In genomic region chr17:66655861-66656260, GRCh38 we compare ENCODE assay signal across 1 cellular context.
TF ChIP-seq lines count a peak whose summit lies in the region.

No MANE protein-coding gene starts in this region.

TF ChIP-seq in K562, 482 proteins besides CTCF, POLR2A, EP300 and RAD21 (continued from another document):
- TF ChIP-seq HOMEZ (CRISPR knock-in tag; IDR thresholded peaks at IDR 0.05): no peak
- no peak for TF ChIP-seq BACH1 (tag; IDR thresholded peaks at IDR 0.05)
- no peak for TF ChIP-seq NFRKB (IDR thresholded peaks at IDR 0.05; ENCODE audit: low read depth)
- TF ChIP-seq SMARCA5 (IDR thresholded peaks at IDR 0.05): no peak
- TF ChIP-seq VEZF1 (CRISPR knock-in tag; IDR thresholded peaks at IDR 0.05): no peak
- TF ChIP-seq NUFIP1 (IDR thresholded peaks at IDR 0.05; ENCODE audit: partially characterized antibody): no peak
- no peak for TF ChIP-seq ZNF444 (CRISPR knock-in tag; IDR thresholded peaks at IDR 0.05)
- no peak for TF ChIP-seq L3MBTL2 (IDR thresholded peaks at IDR 0.05)
- TF ChIP-seq ZNF830 (CRISPR knock-in tag; IDR thresholded peaks at IDR 0.05): no peak
- no peak for TF ChIP-seq ZNF24 (IDR thresholded peaks at IDR 0.05)
- no peak for TF ChIP-seq ZNF263 (CRISPR knock-in tag; IDR thresholded peaks at IDR 0.05; ENCODE audit: borderline replicate concordance)
- peak; percentile 65; the same call in 1 of the 2 replicates for TF ChIP-seq NFE2 (IDR thresholded peaks at IDR 0.05; ENCODE audit: low read depth)
- no peak for TF ChIP-seq REST (CRISPR knock-in tag; IDR thresholded peaks at IDR 0.05; ENCODE audit: low read depth)
- no peak for TF ChIP-seq XRCC4 (IDR thresholded peaks at IDR 0.05; ENCODE audit: extremely low read depth, insufficient read depth, insufficient read length)
- TF ChIP-seq XRCC3 (IDR thresholded peaks at IDR 0.05): no peak
- no peak for TF ChIP-seq SAFB (IDR thresholded peaks at IDR 0.05; ENCODE audit: borderline replicate concordance, low read depth, low read length)
- no peak for TF ChIP-seq ADNP (tag; IDR thresholded peaks at IDR 0.05)
- no peak for TF ChIP-seq SFPQ (IDR thresholded peaks at IDR 0.05; ENCODE audit: low read depth, low read length)
- TF ChIP-seq EGR1 (conservative IDR thresholded peaks at IDR 0.05): peak; percentile 86
- TF ChIP-seq BCL6 (CRISPR knock-in tag; IDR thresholded peaks at IDR 0.05): no peak
- no peak for TF ChIP-seq PHF8 (IDR thresholded peaks at IDR 0.05; ENCODE audit: borderline replicate concordance, low read length)
- TF ChIP-seq E4F1 (CRISPR knock-in tag; IDR thresholded peaks at IDR 0.05; ENCODE audit: borderline replicate concordance): no peak
- TF ChIP-seq ID3 (CRISPR knock-in tag; IDR thresholded peaks at IDR 0.05): no peak
- TF ChIP-seq ID3 (tag; IDR thresholded peaks at IDR 0.05): no peak
- TF ChIP-seq POLR3G (IDR thresholded peaks at IDR 0.05; ENCODE audit: extremely low read depth, insufficient read length, insufficient replicate concordance): no peak
- TF ChIP-seq ZFX (CRISPR knock-in tag; IDR thresholded peaks at IDR 0.05): no peak
- TF ChIP-seq MTA2 (IDR thresholded peaks at IDR 0.05; ENCODE audit: low read depth): no peak
- TF ChIP-seq ZNF197 (CRISPR knock-in tag; IDR thresholded peaks at IDR 0.05; ENCODE audit: low read depth): no peak
- TF ChIP-seq EZH2 (IDR thresholded peaks at IDR 0.05; ENCODE audit: borderline replicate concordance, low read depth, low read length): no peak
- no peak for TF ChIP-seq RBBP5 (IDR thresholded peaks at IDR 0.05; ENCODE audit: borderline replicate concordance, insufficient read depth, low read length, poor library complexity, severe bottlenecking)
- no peak for TF ChIP-seq MIER1 (IDR thresholded peaks at IDR 0.05; ENCODE audit: low read depth)
TF ChIP-seq in K562: peak in this region for 7.
